In the genomic region with DNA sequence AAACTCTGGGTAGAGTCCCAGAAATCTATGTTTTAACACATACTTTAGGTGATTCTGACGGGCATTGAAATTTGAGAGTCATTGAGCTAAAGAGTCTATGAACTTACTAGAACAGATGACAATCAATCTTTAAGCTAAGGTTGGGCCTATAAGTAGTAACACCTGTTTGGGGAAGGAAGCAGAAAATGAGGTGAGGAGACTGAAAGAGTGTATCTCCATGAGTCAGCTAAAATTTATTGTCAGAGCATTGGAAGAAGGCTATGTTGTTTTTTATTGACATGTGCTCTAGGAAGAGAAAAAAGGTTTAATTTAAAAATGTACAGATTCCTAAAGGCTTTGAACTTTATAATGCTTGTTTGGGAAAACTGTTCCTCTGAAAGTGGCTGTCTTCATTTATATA, we compare ENCODE assay signal across 31 cellular contexts.
"Had no signal": no experiment of that assay in that cellular context is flagged by ENCODE, and none has a peak within 500 bp of the region (broad histone marks: within the 10 kb centered on the region; RNA-seq: fewer than 3 reads in every experiment).

No MANE protein-coding gene starts in this region.

- H3K79me2 ChIP-seq: parathyroid adenoma had no signal

- H3K9me3 ChIP-seq: ovary, psoas muscle, spleen, suprapubic skin, testis, tibial artery, transverse colon, upper lobe of left lung, vagina had no signal

- DNase-seq: natural killer cell; occipital lobe; ovary; posterior cingulate gyrus; psoas muscle; right cardiac atrium; spleen; stimulated activated CD4-positive, alpha-beta T cell treated with anti-CD3 and anti-CD28 coated beads, Interleukin-12 subunit alpha, Interleukin-12 subunit beta, amount 100 ng/mL, for 4 hours; stimulated activated CD4-positive, alpha-beta T cell treated with anti-CD3 and anti-CD28 coated beads, Interleukin-1b, Interleukin-23, amount 100 ng/mL, for 48 hours; stimulated activated CD4-positive, alpha-beta T cell treated with anti-CD3 and anti-CD28 coated beads, Interleukin-4, amount 100 ng/mL, for 1 hour; stimulated activated CD4-positive, alpha-beta T cell treated with anti-CD3 and anti-CD28 coated beads, Interleukin-4, amount 100 ng/mL, for 4 hours; stimulated activated CD8-positive, alpha-beta memory T cell treated with anti-CD3 and anti-CD28 coated beads, Interleukin-4, amount 100 ng/mL, for 48 hours; stimulated activated naive CD4-positive, alpha-beta T cell; stimulated activated naive CD8-positive, alpha-beta T cell treated with anti-CD3 and anti-CD28 coated beads, Interleukin-15, amount 100 ng/mL, for 72 hours; stimulated activated naive CD8-positive, alpha-beta T cell treated with anti-CD3 and anti-CD28 coated beads, Interleukin-15, Interleukin-2, amounts not matched to agents 100 U/mL and 50 U/mL, for 24 hours; substantia nigra; testis; tibial artery; transverse colon; upper lobe of left lung had no signal

- H3K4me3 ChIP-seq: neural progenitor cell, ovary, psoas muscle, skin epidermis, smooth muscle cell, spleen, suprapubic skin, testis, tibial artery, transverse colon, upper lobe of left lung, vagina had no signal

- FAIRE-seq: urothelium cell line had no signal

- H2AFZ ChIP-seq: neural progenitor cell, parathyroid adenoma had no signal

- H3K4me1 ChIP-seq: neural progenitor cell, parathyroid adenoma, psoas muscle, spleen, suprapubic skin, testis, tibial artery, transverse colon, upper lobe of left lung, vagina had no signal

- H3K36me3 ChIP-seq: neural progenitor cell, ovary, spleen, suprapubic skin, transverse colon, upper lobe of left lung, vagina had no signal

- H3K27ac Mint-ChIP-seq: natural killer cell; nephron; neural progenitor cell; progenitor cell of endocrine pancreas; stimulated activated memory B cell treated with anti-CD40 and anti-IgM and Interleukin-4, amounts not matched to agents 10 μg/mL and 1 μg/mL and 100 μg/mL, for 72 hours; stimulated activated naive CD8-positive, alpha-beta T cell treated with anti-CD3 and anti-CD28 coated beads, Interleukin-15, amount 100 ng/mL, for 72 hours had no signal

- H3K27me3 Mint-ChIP-seq: progenitor cell of endocrine pancreas; stimulated activated memory B cell treated with anti-CD40 and anti-IgM and Interleukin-4, amounts not matched to agents 10 μg/mL and 1 μg/mL and 100 μg/mL, for 72 hours; stimulated activated naive CD8-positive, alpha-beta T cell treated with anti-CD3 and anti-CD28 coated beads, Interleukin-15, amount 100 ng/mL, for 72 hours had no signal

- H3K36me3 Mint-ChIP-seq: natural killer cell; neural progenitor cell; stimulated activated memory B cell treated with anti-CD40 and anti-IgM and Interleukin-4, amounts not matched to agents 10 μg/mL and 1 μg/mL and 100 μg/mL, for 72 hours had no signal

- H3K9ac ChIP-seq: neural progenitor cell, parathyroid adenoma had no signal

- H3K4me1 Mint-ChIP-seq: natural killer cell; nephron; neural progenitor cell; stimulated activated memory B cell treated with anti-CD40 and anti-IgM and Interleukin-4, amounts not matched to agents 10 μg/mL and 1 μg/mL and 100 μg/mL, for 72 hours; stimulated activated naive CD8-positive, alpha-beta T cell treated with anti-CD3 and anti-CD28 coated beads, Interleukin-15, amount 100 ng/mL, for 72 hours had no signal

- H3K27ac ChIP-seq: neural progenitor cell, ovary, parathyroid adenoma, psoas muscle, skin epidermis, spleen, suprapubic skin, testis, tibial artery, transverse colon, upper lobe of left lung, vagina had no signal

- H3K9me3 Mint-ChIP-seq: natural killer cell; nephron; neural progenitor cell; stimulated activated memory B cell treated with anti-CD40 and anti-IgM and Interleukin-4, amounts not matched to agents 10 μg/mL and 1 μg/mL and 100 μg/mL, for 72 hours; stimulated activated naive CD8-positive, alpha-beta T cell treated with anti-CD3 and anti-CD28 coated beads, Interleukin-15, amount 100 ng/mL, for 72 hours had no signal

- H3K4me3 Mint-ChIP-seq: natural killer cell; nephron; neural progenitor cell; stimulated activated memory B cell treated with anti-CD40 and anti-IgM and Interleukin-4, amounts not matched to agents 10 μg/mL and 1 μg/mL and 100 μg/mL, for 72 hours; stimulated activated naive CD8-positive, alpha-beta T cell treated with anti-CD3 and anti-CD28 coated beads, Interleukin-15, amount 100 ng/mL, for 72 hours had no signal

- H3K4me2 ChIP-seq: neural progenitor cell, smooth muscle cell had no signal

- ATAC-seq: natural killer cell; right cardiac atrium; sciatic nerve; stimulated activated memory B cell treated with anti-CD40 and anti-IgM and Interleukin-4, amounts not matched to agents 10 μg/mL and 1 μg/mL and 100 μg/mL, for 72 hours; stimulated activated naive CD8-positive, alpha-beta T cell treated with anti-CD3 and anti-CD28 coated beads, Interleukin-15, amount 100 ng/mL, for 72 hours; stimulated activated naive CD8-positive, alpha-beta T cell treated with anti-CD3 and anti-CD28 coated beads, Interleukin-15, Interleukin-2, amounts not matched to agents 100 U/mL and 50 U/mL, for 24 hours had no signal

- H3K27me3 ChIP-seq: neural progenitor cell, ovary, spleen, suprapubic skin, testis, tibial artery, transverse colon, upper lobe of left lung, vagina had no signal
